In genomic region chr10:89330537-89330936, GRCh38 we compare ENCODE assay signal across 16 cellular contexts. TPM values are rescaled to one million over a fixed set of nuclear protein-coding genes. Genes with fewer than 3 reads are reported as not detected.
DNase-seq lines count a peak whose midpoint lies in the region; ATAC-seq, FAIRE-seq and TF ChIP-seq lines count a peak whose summit lies in the region.
"Had no signal": no experiment of that assay in that cellular context is flagged by ENCODE, and none has a peak within 500 bp of the region (broad histone marks: within the 10 kb centered on the region; RNA-seq: fewer than 3 reads in every experiment).

No MANE protein-coding gene starts in this region.

- H3K27ac Mint-ChIP-seq in mesothelial cell of epicardium, result peak overlapping the region; percentile 43

- POLR2A ChIA-PET in HepG2 (lab: Yijun Ruan, JAX) (no interaction called here), GM12878 (lab: Charles Lee) (interaction anchor here (1.0 to 1.2 kb wide), 3 partner anchors 38 to 91 kb away, joined by 3 to 5 read pairs (median 3); no protein-coding TSS in a partner anchor)

- no peak for DNase-seq in HepG2 (ENCODE audit: low spot score)
- no peak for DNase-seq in GM12878 (ENCODE audit: low read depth, low spot score)
- no peak for DNase-seq in mesothelial cell of epicardium (ENCODE audit: low spot score in 2 of 2, unreplicated experiment in 2 of 2)
- DNase-seq in vagina (ENCODE audit: extremely low spot score in 2 of 2), result no peak
- DNase-seq in GOT3 (lab: John Stamatoyannopoulos, UW), result no peak
- no peak for DNase-seq in COLO668 (lab: John Stamatoyannopoulos, UW; ENCODE audit: unreplicated experiment)
- no peak for DNase-seq in KG1 (lab: John Stamatoyannopoulos, UW)
- DNase-seq: effector CD8-positive, alpha-beta T cell; kidney glomerular epithelial cell; NCI-H1105 treated with DMSO at 0.1 percent for 48 hours; ovary had no signal

- TF ChIP-seq EP300 in HepG2 (IDR thresholded peaks at IDR 0.05; ENCODE audit: low read depth in 2 of 2, low read length in 2 of 2) (no peak), HepG2 (CRISPR knock-in tag; IDR thresholded peaks at IDR 0.05; ENCODE audit: borderline replicate concordance) (no peak), GM12878 (IDR thresholded peaks at IDR 0.05; ENCODE audit: borderline replicate concordance in 1 of 2, control insufficient read depth in 1 of 2, low read depth in 2 of 2, low read length in 2 of 2) (no peak)

- H3K27me3 ChIP-seq in liver (ENCODE audit: control insufficient read depth in 4 of 4, insufficient read depth in 4 of 4, low read length in 3 of 4), result no peaks in the 10 kb centered on the region
- H3K27me3 ChIP-seq in HepG2 (ENCODE audit: control insufficient read depth in 1 of 2, insufficient read depth in 2 of 2, low read length in 2 of 2), result no peaks in the 10 kb centered on the region
- no peaks in the 10 kb centered on the region for H3K27me3 ChIP-seq in GM12878 (replicated peaks in 1 of 2; ENCODE audit: control insufficient read depth in 2 of 2, insufficient read depth in 2 of 2, low read length in 1 of 2)
- H3K27me3 ChIP-seq in vagina, result no peaks in the 10 kb centered on the region
- H3K27me3 ChIP-seq: ovary had no signal

- H3K36me3 ChIP-seq in liver (ENCODE audit: control insufficient read depth in 4 of 4, insufficient read depth in 3 of 4, low read depth in 1 of 4, low read length in 3 of 4), result no peaks in the 10 kb centered on the region
- no peaks in the 10 kb centered on the region for H3K36me3 ChIP-seq in HepG2 (replicated peaks in 1 of 2; ENCODE audit: control insufficient read depth in 1 of 2, insufficient read depth in 2 of 2, low read length in 2 of 2)
- H3K36me3 ChIP-seq in GM12878 (ENCODE audit: control insufficient read depth in 2 of 2, insufficient read depth in 2 of 2, low read length in 1 of 2), result no peaks in the 10 kb centered on the region
- H3K36me3 ChIP-seq in vagina, result no peaks in the 10 kb centered on the region
- H3K36me3 ChIP-seq: ovary had no signal

- TF ChIP-seq POLR2A in HepG2 (IDR thresholded peaks at IDR 0.05; ENCODE audit: insufficient read depth in 1 of 2, low read depth in 2 of 2, low read length in 2 of 2) (no peak), GM12878 (IDR thresholded peaks at IDR 0.05; ENCODE audit: low read depth, low read length) (no peak), vagina (IDR thresholded peaks at IDR 0.05) (no peak)

- H3K4me1 Mint-ChIP-seq in mesothelial cell of epicardium, result peaks cover 60% of the 10 kb centered on the region

- H3K4me2 ChIP-seq in HepG2 (ENCODE audit: low read depth, low read length), result no peak overlapping the region
- peak overlapping the region; percentile 77 for H3K4me2 ChIP-seq in GM12878 (ENCODE audit: control insufficient read depth, insufficient read depth)

- H3K27ac ChIP-seq in liver (ENCODE audit: low read depth in 1 of 2, low read length in 2 of 2) (peak overlapping the region; percentile 38 to 64), HepG2 (ENCODE audit: extremely low read length, insufficient read depth, low read length) (no peak overlapping the region), GM12878 (ENCODE audit: control insufficient read depth, insufficient read depth) (peak overlapping the region; percentile 89), vagina (peak overlapping the region; percentile 79)
- H3K27ac ChIP-seq: ovary had no signal

- in situ Hi-C loops in HepG2 (cut with HindIII; ENCODE audit: extremely low pct_ligation_motif_present, low pct_unique_long_range_greater_than_20kb), result no loop called here
- in situ Hi-C loops in GM12878 (cut with MboI), result no loop called here

- FAIRE-seq in HepG2 (lab: Jason Lieb, UNC) (no peak), GM12878 (lab: Jason Lieb, UNC) (no peak)
- FAIRE-seq: frontal cortex had no signal

- H3K9me3 Mint-ChIP-seq in mesothelial cell of epicardium, result no peaks in the 10 kb centered on the region

- RAD21 ChIA-PET in GM12878 (lab: Charles Lee; ENCODE audit: unreplicated experiment), result interaction anchor here (1.3 kb wide), 2 partner anchors 27 to 68 kb away, joined by 3 read pairs; no protein-coding TSS in a partner anchor

- H2AFZ ChIP-seq in HepG2 (ENCODE audit: low read length), result no peak overlapping the region
- H2AFZ ChIP-seq in GM12878 (ENCODE audit: control insufficient read depth, low read depth, low read length), result no peak overlapping the region

- BruUV-seq in HepG2 (replicated peaks; lab: Mats Ljungman, UMichigan) (no TSS peak), GM12878 (replicated peaks; lab: Mats Ljungman, UMichigan) (no TSS peak)

- H3K4me3 ChIP-seq in liver (ENCODE audit: low read depth in 1 of 3, low read length in 3 of 3) (no peak overlapping the region), HepG2 (replicated peaks in 1 of 3; ENCODE audit: insufficient read depth in 1 of 3, low read depth in 2 of 3, low read length in 3 of 3) (no peak overlapping the region), GM12878 (peak overlapping the region; percentile 30; the same call in 1 of the 2 replicates), vagina (no peak overlapping the region)
- H3K4me3 ChIP-seq: ovary had no signal

- CTCF ChIA-PET in HepG2 (lab: Yijun Ruan, JAX; ENCODE audit: low intra/inter-chr PET ratio, low total read pairs) (no interaction called here), GM12878 (lab: Yijun Ruan, JAX) (interaction anchor here (1.1 to 2.7 kb wide), 2 partner anchors 28 to 62 kb away, joined by 4 to 13 read pairs; partner anchors contain the start of genes IFIT1 and IFIT2)

- H4K20me1 ChIP-seq in HepG2 (ENCODE audit: insufficient read depth, low read length) (no peaks in the 10 kb centered on the region), GM12878 (ENCODE audit: control insufficient read depth, insufficient read depth) (no peaks in the 10 kb centered on the region)

- ATAC-seq in HepG2 (no peak), GM12878 (no peak)

- no peaks in the 10 kb centered on the region for H3K9me3 ChIP-seq in liver (ENCODE audit: control insufficient read depth in 4 of 4, low read length in 3 of 4)
- no peaks in the 10 kb centered on the region for H3K9me3 ChIP-seq in HepG2 (ENCODE audit: low read length)
- H3K9me3 ChIP-seq in GM12878 (replicated peaks; ENCODE audit: control insufficient read depth, insufficient read depth, low read length), result no peaks in the 10 kb centered on the region
- H3K9me3 ChIP-seq in vagina, result no peaks in the 10 kb centered on the region
- H3K9me3 ChIP-seq: ovary had no signal

- H3K36me3 Mint-ChIP-seq in mesothelial cell of epicardium, result no peaks in the 10 kb centered on the region

- intact Hi-C loops in HepG2 (cut with micrococcal nuclease; ENCODE audit: unreplicated experiment), result no loop called here
- intact Hi-C loops in GM12878 (cut with micrococcal nuclease; ENCODE audit: unreplicated experiment), result no loop called here
- intact Hi-C loops in vagina (cut with DNase I), result no loop called here

- TF ChIP-seq CTCF in liver (IDR thresholded peaks at IDR 0.05; ENCODE audit: low read depth, low read length, missing input control) (no peak), HepG2 (CRISPR knock-in tag; IDR thresholded peaks at IDR 0.05) (no peak), GM12878 (IDR thresholded peaks at IDR 0.05 in 2 of 3, conservative IDR thresholded peaks at IDR 0.05 in 1 of 3; ENCODE audit: control insufficient read depth in 2 of 3, extremely low read depth in 1 of 3, insufficient read depth in 1 of 3, low read depth in 3 of 3, low read length in 3 of 3) (no peak), mesothelial cell of epicardium (IDR thresholded peaks at IDR 0.05; ENCODE audit: unreplicated experiment) (no peak), vagina (IDR thresholded peaks at IDR 0.05) (no peak)

- H3K9ac ChIP-seq in liver (ENCODE audit: low read depth in 1 of 2, low read length in 2 of 2) (no peak overlapping the region), HepG2 (ENCODE audit: insufficient read depth, low read depth, low read length) (no peak overlapping the region), GM12878 (ENCODE audit: control insufficient read depth, insufficient read depth, low read length) (peak overlapping the region; percentile 53; the same call in 1 of the 2 replicates)

- H3K79me2 ChIP-seq in HepG2 (ENCODE audit: insufficient read depth, low read length) (no peaks in the 10 kb centered on the region), GM12878 (ENCODE audit: control insufficient read depth, insufficient read depth, low read length) (peaks cover 57% of the 10 kb centered on the region)

- H3K4me1 ChIP-seq in liver (ENCODE audit: control insufficient read depth in 4 of 4, insufficient read depth in 4 of 4, low read length in 3 of 4), result peaks cover 13 to 66% (median 42%) of the 10 kb centered on the region in 4 donors
- peaks cover 59% of the 10 kb centered on the region for H3K4me1 ChIP-seq in HepG2 (ENCODE audit: insufficient read depth, low read length)
- peaks cover 22% of the 10 kb centered on the region for H3K4me1 ChIP-seq in GM12878 (ENCODE audit: control insufficient read depth, insufficient read depth, low read length)
- H3K4me1 ChIP-seq in vagina, result peaks cover 68% of the 10 kb centered on the region

- TF ChIP-seq RAD21 in liver (IDR thresholded peaks at IDR 0.05), result no peak
- no peak for TF ChIP-seq RAD21 in HepG2 (CRISPR knock-in tag; IDR thresholded peaks at IDR 0.05)
- no peak for TF ChIP-seq RAD21 in GM12878 (IDR thresholded peaks at IDR 0.05; ENCODE audit: insufficient read depth, low read depth, low read length)

- no peak overlapping the region for H3K4me3 Mint-ChIP-seq in mesothelial cell of epicardium

- no peaks in the 10 kb centered on the region for H3K27me3 Mint-ChIP-seq in mesothelial cell of epicardium (ENCODE audit: low read depth)

- SMC1A ChIA-PET in GM12878 (lab: Charles Lee; ENCODE audit: uncharacterized antibody, unreplicated experiment), result interaction anchor here (0.7 to 4.6 kb wide), 4 partner anchors 27 to 253 kb away, joined by 3 to 40 read pairs (median 3); partner anchors contain the start of genes IFIT1 and IFIT2

RNA-seq across cellular contexts. Expression of gene IFIT3, which starts 2.7 kb away (rescaled TPM):
- total RNA-seq in liver (10 to 100 TPM in 1 of 2 donors, 1 to 10 TPM in 1; 9.8 to 11.2 TPM), HepG2 (2016; rRNA removed; fragmentation: Illumina TruSeq; extraction: Trizol) (3.1 and 4.3 TPM in 2 replicates), GM12878 (2014; rRNA removed) (39.1 and 55.0 TPM in 2 replicates), GM12878 (2014; rRNA removed; fragmentation: Illumina TruSeq; extraction: Trizol) (67.3 and 79.1 TPM in 2 replicates), GM12878 (2021) (38.9 and 44.4 TPM in 2 replicates), mesothelial cell of epicardium (14.3 to 17.8 TPM (median 14.9 TPM) in 3 replicates), vagina (6.1 TPM)
- polyA plus RNA-seq in liver (10 to 100 TPM in 1 of 2 donors, 1 to 10 TPM in 1; 9.2 to 10.9 TPM), HepG2 (2011; rRNA removed) (0.48 and 0.56 TPM in 2 replicates), GM12878 (2011; rRNA removed) (30.8 and 39.2 TPM in 2 replicates), GM12878 (2014; fragmentation: Illumina TruSeq; extraction: Trizol) (70.2 and 91.4 TPM in 2 replicates), GM12878 (2014; fragmentation: Nextera tagmentation; extraction: Ambion mirVana) (10 to 100 TPM; 27.0 to 50.4 TPM), GM12878 (2014; rRNA removed) (35.8 and 52.1 TPM in 2 replicates), GM12878 (2016; fragmentation: Nextera tagmentation; extraction: Ambion mirVana) (10 to 100 TPM; 51.7 to 53.0 TPM)
- 0.71 TPM in 2 replicates for total RNA-seq in HepG2 (2016; cell fraction: cytosol; rRNA removed; fragmentation: Illumina TruSeq; extraction: Trizol; ENCODE audit: low read depth)
- 3.0 and 4.6 TPM in 2 replicates for total RNA-seq in HepG2 (2016; cell fraction: insoluble cytoplasmic fraction; rRNA removed; fragmentation: Illumina TruSeq; extraction: Trizol)
- total RNA-seq in HepG2 (2016; cell fraction: membrane; rRNA removed; fragmentation: Illumina TruSeq; extraction: Trizol), result 1.6 and 1.7 TPM in 2 replicates
- total RNA-seq in HepG2 (2016; cell fraction: nucleus; rRNA removed; fragmentation: Illumina TruSeq; extraction: Trizol), result 1.6 TPM in 2 replicates
- 0.40 and 0.67 TPM in 2 replicates for polyA plus RNA-seq in HepG2 (2011; cell fraction: cytosol; rRNA removed)
- polyA plus RNA-seq in HepG2 (2011; cell fraction: nucleus; rRNA removed), result 0.07 and 0.08 TPM in 2 replicates
- polyA plus RNA-seq in HepG2 (2012), result 1.1 and 1.5 TPM in 2 replicates
- polyA plus RNA-seq in HepG2 (2016; cell fraction: cytosol; fragmentation: Illumina TruSeq; extraction: Trizol; ENCODE audit: low read depth), result 0.34 and 0.44 TPM in 2 replicates
- polyA plus RNA-seq in HepG2 (2016; cell fraction: insoluble cytoplasmic fraction; fragmentation: Illumina TruSeq; extraction: Trizol; ENCODE audit: low read depth), result 2.9 and 3.4 TPM in 2 replicates
- 0.82 and 0.90 TPM in 2 replicates for polyA plus RNA-seq in HepG2 (2016; cell fraction: membrane; fragmentation: Illumina TruSeq; extraction: Trizol; ENCODE audit: low read depth)
- 1.1 and 1.6 TPM in 2 replicates for polyA plus RNA-seq in HepG2 (2016; cell fraction: nucleus; fragmentation: Illumina TruSeq; extraction: Trizol; ENCODE audit: insufficient read depth, low read depth)
- 0.16 and 2.1 TPM in 2 replicates for polyA minus RNA-seq in HepG2 (2011; rRNA and poly(A)+ RNA removed; ENCODE audit: low replicate concordance)
- polyA minus RNA-seq in HepG2 (2011; cell fraction: cytosol; rRNA and poly(A)+ RNA removed), result 0.88 and 0.99 TPM in 2 replicates
- 0.26 and 0.99 TPM in 2 replicates for polyA minus RNA-seq in HepG2 (2011; cell fraction: nucleus; rRNA and poly(A)+ RNA removed)
- total RNA-seq in GM12878 (2013; cell fraction: nucleolus; rRNA removed), result 40.3 and 42.2 TPM in 2 replicates
- 48.9 TPM for polyA plus RNA-seq in GM12878 (2011; ENCODE audit: low read depth)
- 14.8 and 16.3 TPM in 2 replicates for polyA plus RNA-seq in GM12878 (2011; cell fraction: cytosol; rRNA removed)
- polyA plus RNA-seq in GM12878 (2011; cell fraction: nucleus; rRNA removed), result 5.0 and 7.4 TPM in 2 replicates
- 50.2 and 51.6 TPM in 2 replicates for polyA plus RNA-seq in GM12878 (2012)
- 11.8 and 18.6 TPM in 2 replicates for polyA minus RNA-seq in GM12878 (2011; rRNA and poly(A)+ RNA removed)
- polyA minus RNA-seq in GM12878 (2011; cell fraction: cytosol; rRNA and poly(A)+ RNA removed), result 8.5 and 9.2 TPM in 2 replicates
- 4.0 and 6.0 TPM in 2 replicates for polyA minus RNA-seq in GM12878 (2011; cell fraction: nucleus; rRNA and poly(A)+ RNA removed)

RNA-seq across cellular contexts. Expression of gene IFIT2, which starts 28.7 kb away (rescaled TPM):
- total RNA-seq in liver (1 to 10 TPM; 4.8 to 5.5 TPM), HepG2 (2016; rRNA removed; fragmentation: Illumina TruSeq; extraction: Trizol) (0.15 and 0.27 TPM in 2 replicates), GM12878 (2014; rRNA removed) (5.2 and 6.8 TPM in 2 replicates), GM12878 (2014; rRNA removed; fragmentation: Illumina TruSeq; extraction: Trizol) (10.7 and 13.4 TPM in 2 replicates), GM12878 (2021) (7.1 and 9.0 TPM in 2 replicates), mesothelial cell of epicardium (2.3 to 3.6 TPM (median 2.9 TPM) in 3 replicates), vagina (2.9 TPM)
- polyA plus RNA-seq in liver (1 to 10 TPM; 5.0 to 5.5 TPM), HepG2 (2011; rRNA removed) (0.04 and 0.07 TPM in 2 replicates), GM12878 (2011; rRNA removed) (9.4 and 15.7 TPM in 2 replicates), GM12878 (2014; fragmentation: Illumina TruSeq; extraction: Trizol) (9.6 and 15.0 TPM in 2 replicates), GM12878 (2014; fragmentation: Nextera tagmentation; extraction: Ambion mirVana) (10 to 100 TPM; 11.8 to 14.8 TPM), GM12878 (2014; rRNA removed) (5.0 and 8.1 TPM in 2 replicates), GM12878 (2016; fragmentation: Nextera tagmentation; extraction: Ambion mirVana) (1 to 10 TPM; 9.8 to 9.9 TPM)
- 0.10 TPM in 1 of 2 replicates, not detected in the other for total RNA-seq in HepG2 (2016; cell fraction: cytosol; rRNA removed; fragmentation: Illumina TruSeq; extraction: Trizol; ENCODE audit: low read depth)
- 0.22 and 0.31 TPM in 2 replicates for total RNA-seq in HepG2 (2016; cell fraction: insoluble cytoplasmic fraction; rRNA removed; fragmentation: Illumina TruSeq; extraction: Trizol)
- 0.07 and 0.12 TPM in 2 replicates for total RNA-seq in HepG2 (2016; cell fraction: membrane; rRNA removed; fragmentation: Illumina TruSeq; extraction: Trizol)
- total RNA-seq in HepG2 (2016; cell fraction: nucleus; rRNA removed; fragmentation: Illumina TruSeq; extraction: Trizol), result not detected in 2 replicates
- 0.04 TPM in 2 replicates for polyA plus RNA-seq in HepG2 (2011; cell fraction: cytosol; rRNA removed)
- 0.03 TPM in 1 of 2 replicates, not detected in the other for polyA plus RNA-seq in HepG2 (2011; cell fraction: nucleus; rRNA removed)
- polyA plus RNA-seq in HepG2 (2012), result 0.08 and 0.11 TPM in 2 replicates
- 0.06 TPM in 1 of 2 replicates, not detected in the other for polyA plus RNA-seq in HepG2 (2016; cell fraction: cytosol; fragmentation: Illumina TruSeq; extraction: Trizol; ENCODE audit: low read depth)
- polyA plus RNA-seq in HepG2 (2016; cell fraction: insoluble cytoplasmic fraction; fragmentation: Illumina TruSeq; extraction: Trizol; ENCODE audit: low read depth), result 0.12 and 0.26 TPM in 2 replicates
- 0.07 TPM in 1 of 2 replicates, not detected in the other for polyA plus RNA-seq in HepG2 (2016; cell fraction: membrane; fragmentation: Illumina TruSeq; extraction: Trizol; ENCODE audit: low read depth)
- polyA plus RNA-seq in HepG2 (2016; cell fraction: nucleus; fragmentation: Illumina TruSeq; extraction: Trizol; ENCODE audit: insufficient read depth, low read depth), result 0.40 TPM in 1 of 2 replicates, not detected in the other
- polyA minus RNA-seq in HepG2 (2011; rRNA and poly(A)+ RNA removed; ENCODE audit: low replicate concordance), result 1.7 TPM in 1 of 2 replicates, not detected in the other
- polyA minus RNA-seq in HepG2 (2011; cell fraction: cytosol; rRNA and poly(A)+ RNA removed), result not detected in 2 replicates
- polyA minus RNA-seq in HepG2 (2011; cell fraction: nucleus; rRNA and poly(A)+ RNA removed), result 0.12 TPM in 1 of 2 replicates, not detected in the other
- total RNA-seq in GM12878 (2013; cell fraction: nucleolus; rRNA removed), result 7.9 and 8.2 TPM in 2 replicates
- polyA plus RNA-seq in GM12878 (2011; ENCODE audit: low read depth), result 6.5 TPM
- polyA plus RNA-seq in GM12878 (2011; cell fraction: cytosol; rRNA removed), result 3.3 and 3.7 TPM in 2 replicates
- 3.8 and 4.6 TPM in 2 replicates for polyA plus RNA-seq in GM12878 (2011; cell fraction: nucleus; rRNA removed)
- 6.9 and 13.1 TPM in 2 replicates for polyA plus RNA-seq in GM12878 (2012)
- polyA minus RNA-seq in GM12878 (2011; rRNA and poly(A)+ RNA removed), result 5.8 and 7.8 TPM in 2 replicates
- 1.9 and 2.1 TPM in 2 replicates for polyA minus RNA-seq in GM12878 (2011; cell fraction: cytosol; rRNA and poly(A)+ RNA removed)
- polyA minus RNA-seq in GM12878 (2011; cell fraction: nucleus; rRNA and poly(A)+ RNA removed), result 4.7 and 5.1 TPM in 2 replicates

RNA-seq across cellular contexts. Expression of gene IFIT1B, which starts 47.3 kb away (rescaled TPM):
- total RNA-seq in liver (10 to 100 TPM in 1 of 2 donors, not detected in 1; 13.3 TPM), HepG2 (2016; rRNA removed; fragmentation: Illumina TruSeq; extraction: Trizol) (not detected in 2 replicates), GM12878 (2014; rRNA removed) (not detected in 2 replicates), GM12878 (2014; rRNA removed; fragmentation: Illumina TruSeq; extraction: Trizol) (not detected in 2 replicates), GM12878 (2021) (not detected in 2 replicates), mesothelial cell of epicardium (not detected in 3 replicates), vagina (not detected)
- polyA plus RNA-seq in liver (under 1 TPM in 1 of 2 donors, not detected in 1; 0.15 TPM), HepG2 (2011; rRNA removed) (not detected in 2 replicates), GM12878 (2011; rRNA removed) (not detected in 2 replicates), GM12878 (2014; fragmentation: Illumina TruSeq; extraction: Trizol) (0.17 TPM in 1 of 2 replicates, not detected in the other), GM12878 (2014; fragmentation: Nextera tagmentation; extraction: Ambion mirVana) (under 1 TPM in 1 of 2 experiments, not detected in 1; 0.04 TPM), GM12878 (2014; rRNA removed) (not detected in 2 replicates), GM12878 (2016; fragmentation: Nextera tagmentation; extraction: Ambion mirVana) (not detected)
- total RNA-seq in HepG2 (2016; cell fraction: cytosol; rRNA removed; fragmentation: Illumina TruSeq; extraction: Trizol; ENCODE audit: low read depth), result not detected in 2 replicates
- total RNA-seq in HepG2 (2016; cell fraction: insoluble cytoplasmic fraction; rRNA removed; fragmentation: Illumina TruSeq; extraction: Trizol), result not detected in 2 replicates
- total RNA-seq in HepG2 (2016; cell fraction: membrane; rRNA removed; fragmentation: Illumina TruSeq; extraction: Trizol), result not detected in 2 replicates
- total RNA-seq in HepG2 (2016; cell fraction: nucleus; rRNA removed; fragmentation: Illumina TruSeq; extraction: Trizol), result not detected in 2 replicates
- polyA plus RNA-seq in HepG2 (2011; cell fraction: cytosol; rRNA removed), result not detected in 2 replicates
- not detected in 2 replicates for polyA plus RNA-seq in HepG2 (2011; cell fraction: nucleus; rRNA removed)
- polyA plus RNA-seq in HepG2 (2012), result not detected in 2 replicates
- not detected in 2 replicates for polyA plus RNA-seq in HepG2 (2016; cell fraction: cytosol; fragmentation: Illumina TruSeq; extraction: Trizol; ENCODE audit: low read depth)
- polyA plus RNA-seq in HepG2 (2016; cell fraction: insoluble cytoplasmic fraction; fragmentation: Illumina TruSeq; extraction: Trizol; ENCODE audit: low read depth), result not detected in 2 replicates
- polyA plus RNA-seq in HepG2 (2016; cell fraction: membrane; fragmentation: Illumina TruSeq; extraction: Trizol; ENCODE audit: low read depth), result not detected in 2 replicates
- polyA plus RNA-seq in HepG2 (2016; cell fraction: nucleus; fragmentation: Illumina TruSeq; extraction: Trizol; ENCODE audit: insufficient read depth, low read depth), result not detected in 2 replicates
- polyA minus RNA-seq in HepG2 (2011; rRNA and poly(A)+ RNA removed; ENCODE audit: low replicate concordance), result not detected in 2 replicates
- not detected in 2 replicates for polyA minus RNA-seq in HepG2 (2011; cell fraction: cytosol; rRNA and poly(A)+ RNA removed)
- not detected in 2 replicates for polyA minus RNA-seq in HepG2 (2011; cell fraction: nucleus; rRNA and poly(A)+ RNA removed)
- total RNA-seq in GM12878 (2013; cell fraction: nucleolus; rRNA removed), result not detected in 2 replicates
- polyA plus RNA-seq in GM12878 (2011; ENCODE audit: low read depth), result not detected
- not detected in 2 replicates for polyA plus RNA-seq in GM12878 (2011; cell fraction: cytosol; rRNA removed)
- not detected in 2 replicates for polyA plus RNA-seq in GM12878 (2011; cell fraction: nucleus; rRNA removed)
- not detected in 2 replicates for polyA plus RNA-seq in GM12878 (2012)
- polyA minus RNA-seq in GM12878 (2011; rRNA and poly(A)+ RNA removed), result 0.15 TPM in 1 of 2 replicates, not detected in the other
- not detected in 2 replicates for polyA minus RNA-seq in GM12878 (2011; cell fraction: cytosol; rRNA and poly(A)+ RNA removed)
- polyA minus RNA-seq in GM12878 (2011; cell fraction: nucleus; rRNA and poly(A)+ RNA removed), result not detected in 2 replicates
- total RNA-seq: NCI-H460; T-helper 2 cell treated with Interferon-gamma antibody and Interleukin-4, amounts not matched to agents 100 ng/mL and 5 ng/mL, for 36 hours had no signal
- polyA plus RNA-seq: BJ, ovary had no signal
